In the genomic region with DNA sequence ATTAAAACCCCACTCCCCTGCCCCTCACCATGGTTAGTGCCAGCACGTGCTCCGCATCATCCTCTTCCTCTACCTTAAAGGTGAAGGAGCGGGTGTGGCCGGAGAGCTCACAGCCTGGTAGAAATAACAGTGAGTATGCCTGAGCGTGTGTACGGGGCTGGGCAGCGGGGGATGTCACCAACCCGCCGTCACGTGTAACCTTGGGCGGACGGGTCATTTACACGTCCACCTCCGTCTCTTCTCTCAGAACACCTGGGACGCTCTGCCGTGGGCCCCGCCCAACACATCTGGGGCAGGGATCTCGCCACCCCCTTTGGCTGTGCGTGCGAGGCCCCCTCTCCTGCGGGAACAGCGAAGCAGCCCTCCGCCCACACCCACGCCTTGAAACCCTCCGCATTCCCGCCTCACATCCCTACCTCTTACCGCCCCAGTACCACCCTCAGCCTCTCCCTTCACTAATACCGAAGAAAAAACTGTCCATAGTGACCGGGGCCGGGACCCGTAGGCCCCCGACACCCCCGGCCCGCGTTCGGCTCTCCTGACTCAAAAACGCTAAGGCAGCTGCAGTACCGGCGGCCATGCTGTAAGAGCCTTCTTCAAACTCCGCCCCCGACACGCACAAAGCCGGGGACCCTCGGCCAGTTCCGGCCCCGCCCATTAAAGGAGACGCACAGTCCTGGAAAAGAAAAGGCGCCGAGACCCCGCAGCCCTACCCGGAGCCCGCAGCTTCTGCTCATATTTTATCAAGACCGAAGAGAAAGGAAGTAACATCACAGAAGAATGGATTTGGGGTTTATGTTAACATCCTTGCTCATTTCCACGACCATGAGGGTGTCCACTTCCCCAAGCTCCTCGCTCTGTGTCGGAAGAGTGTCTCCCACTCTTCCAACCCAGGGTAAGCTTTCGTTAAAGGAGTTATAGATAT, we compare ENCODE assay signal across 8 cellular contexts. TPM values are rescaled to one million over a fixed set of nuclear protein-coding genes. Genes with fewer than 3 reads are reported as not detected.
DNase-seq lines count a peak whose midpoint lies in the region; ATAC-seq and TF ChIP-seq lines count a peak whose summit lies in the region.

A gene with protein sequence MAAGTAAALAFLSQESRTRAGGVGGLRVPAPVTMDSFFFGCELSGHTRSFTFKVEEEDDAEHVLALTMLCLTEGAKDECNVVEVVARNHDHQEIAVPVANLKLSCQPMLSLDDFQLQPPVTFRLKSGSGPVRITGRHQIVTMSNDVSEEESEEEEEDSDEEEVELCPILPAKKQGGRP (minus strand): TSS at position 636 of the 925 bp plus-strand sequence. CDS start 56 bp downstream, at position 580.

- H3K4me1 ChIP-seq in BLaER1 treated with 17β-estradiol and CSF1 and Interleukin-3, amounts not matched to agents 10 nM and 100 nM = peaks cover 46 to 54% (median 51%) of the 10 kb centered on the region in 10 experiments
- H3K4me1 ChIP-seq in PC-9 (replicated peaks; ENCODE audit: insufficient read depth) = peaks cover 11% of the 10 kb centered on the region; the same call in 1 of the 2 replicates
- H3K4me1 ChIP-seq in mucosa of stomach (ENCODE audit: control insufficient read depth, insufficient read depth, low read length) = peaks cover 46% of the 10 kb centered on the region

- intact Hi-C loops in PC-9 (cut with micrococcal nuclease; ENCODE audit: unreplicated experiment) = loop anchor here (10.0 kb wide), 1 partner anchor 328 kb away; no protein-coding TSS in a partner anchor

- H3K36me3 ChIP-seq in BLaER1 treated with 17β-estradiol and CSF1 and Interleukin-3, amounts not matched to agents 10 nM and 100 nM = peaks cover 31 to 48% (median 43%) of the 10 kb centered on the region in 11 experiments
- H3K36me3 ChIP-seq in PC-9 (ENCODE audit: low read depth) (no peaks in the 10 kb centered on the region), mucosa of stomach (ENCODE audit: control insufficient read depth, insufficient read depth, low read length) (peaks cover 11% of the 10 kb centered on the region)

- H3K9ac ChIP-seq in BLaER1 treated with 17β-estradiol and CSF1 and Interleukin-3, amounts not matched to agents 10 nM and 100 nM = peak within 1 kb of the TSS; percentile 75 to 93 (median 88)
- H3K9ac ChIP-seq in mucosa of stomach (ENCODE audit: low read length) = peak within 1 kb of the TSS; percentile 54

- TF ChIP-seq CTCF in PC-9 (conservative IDR thresholded peaks at IDR 0.05) = no peak

- ATAC-seq in GM19324 (IDR thresholded peaks at IDR 0.05; ENCODE audit: low FRiP score, unreplicated experiment) = peak; percentile 64

- POLR2A ChIA-PET in PC-9 (lab: Charles Lee; ENCODE audit: unreplicated experiment) = interaction anchor here (0.6 kb wide), 1 partner anchor 221 kb away, joined by 3 read pairs; no protein-coding TSS in a partner anchor

- peak within 1 kb of the TSS; percentile 98 for H2AFZ ChIP-seq in PC-9

- TSS peak; percentile 25 for BruUV-seq in PC-9 (replicated peaks; lab: Mats Ljungman, UMichigan)

- no peaks in the 10 kb centered on the region for H3K9me2 ChIP-seq in PC-9 (ENCODE audit: insufficient read depth)

- CTCF ChIA-PET in PC-9 (lab: Charles Lee) = interaction anchor here (0.6 to 1.1 kb wide), 3 partner anchors 18 to 569 kb away, joined by 3 to 5 read pairs (median 3); no protein-coding TSS in a partner anchor

- peaks cover 10% of the 10 kb centered on the region; the same call in 1 of the 2 replicates for H3K79me2 ChIP-seq in PC-9 (ENCODE audit: low read depth)

- peak; percentile 46 for TF ChIP-seq POLR2A in erythroblast (IDR thresholded peaks at IDR 0.05; ENCODE audit: low read length)

- H3K4me3 ChIP-seq in BLaER1 treated with 17β-estradiol and CSF1 and Interleukin-3, amounts not matched to agents 10 nM and 100 nM = peak within 1 kb of the TSS; percentile 78 to 92 (median 86)
- H3K4me3 ChIP-seq in PC-9 = peak within 1 kb of the TSS; percentile 88
- H3K4me3 ChIP-seq in mucosa of stomach (ENCODE audit: low read length) = peak within 1 kb of the TSS; percentile 16

- peak within 1 kb of the TSS; percentile 60 to 87 (median 78); a peak in 21 of 22 replicates for H3K27ac ChIP-seq in BLaER1 treated with 17β-estradiol and CSF1 and Interleukin-3, amounts not matched to agents 10 nM and 100 nM
- H3K27ac ChIP-seq in PC-9 = no peak within 1 kb of the TSS

- no peaks in the 10 kb centered on the region; a peak in 1 of 22 replicates for H3K9me3 ChIP-seq in BLaER1 treated with 17β-estradiol and CSF1 and Interleukin-3, amounts not matched to agents 10 nM and 100 nM (replicated peaks in 1 of 11)
- H3K9me3 ChIP-seq in PC-9 (ENCODE audit: insufficient read depth, low read depth) = no peaks in the 10 kb centered on the region
- no peaks in the 10 kb centered on the region for H3K9me3 ChIP-seq in mucosa of stomach (ENCODE audit: control insufficient read depth, low read length)

- peaks cover 26 to 52% (median 31%) of the 10 kb centered on the region in 11 experiments; a peak in 20 of 22 replicates for H4K20me1 ChIP-seq in BLaER1 treated with 17β-estradiol and CSF1 and Interleukin-3, amounts not matched to agents 10 nM and 100 nM
- peaks cover 3% of the 10 kb centered on the region; the same call in 1 of the 2 replicates for H4K20me1 ChIP-seq in PC-9 (ENCODE audit: insufficient read depth)

- peaks cover 25% of the 10 kb centered on the region for H3F3A ChIP-seq in PC-9 (ENCODE audit: insufficient read depth, low read depth)

- H3K27me3 ChIP-seq in BLaER1 treated with 17β-estradiol and CSF1 and Interleukin-3, amounts not matched to agents 10 nM and 100 nM = peaks cover 23 to 29% (median 26%) of the 10 kb centered on the region in 11 experiments
- H3K27me3 ChIP-seq in PC-9 (ENCODE audit: insufficient read depth, low read depth) (no peaks in the 10 kb centered on the region), mucosa of stomach (ENCODE audit: control insufficient read depth, insufficient read depth, low read length) (peaks cover 9% of the 10 kb centered on the region)

- H3K4me2 ChIP-seq in BLaER1 treated with 17β-estradiol and CSF1 and Interleukin-3, amounts not matched to agents 10 nM and 100 nM = peak within 1 kb of the TSS; percentile 89 to 99 (median 97)
- peak within 1 kb of the TSS; percentile 79 for H3K4me2 ChIP-seq in PC-9

- DNase-seq in HT1080 (ENCODE audit: low read depth) (peak; percentile 73), PC-9 (peak; percentile 56 to 66), activated T-cell treated with anti-CD3 and anti-CD28 coated beads for 4 hours (peak; percentile 82), erythroblast (lab: John Stamatoyannopoulos, UW) (peak; percentile 83 to 85)
- DNase-seq in stimulated activated CD8-positive, alpha-beta memory T cell treated with anti-CD3 and anti-CD28 coated beads, Interleukin-4, amount 100 ng/mL, for 4 hours (ENCODE audit: low read depth in 2 of 2, low spot score in 1 of 2) = peak; percentile 72 to 75

RNA-seq across cellular contexts. Expression of the gene that starts here (rescaled TPM):
- 112 and 140 TPM in 2 replicates for total RNA-seq in HT1080 (2014; rRNA removed; shearing (Covaris generic))
- polyA plus RNA-seq in HT1080 (2015; cell fraction: cytosol; rRNA removed) = 85.3 and 86.9 TPM in 2 replicates
- polyA plus RNA-seq in HT1080 (2015; cell fraction: nucleus; rRNA removed) = 34.3 and 37.9 TPM in 2 replicates
- 36.1 and 43.6 TPM in 2 replicates for total RNA-seq in PC-9 (2021)

Comparison
In these comparisons a context has a peak if more than half of its experiments do, and no peak if none do; other contexts are left out.
1. H3K4me3 ChIP-seq: peak in every context shown above with its lines; median percentile 88 in PC-9; 86 in BLaER1 treated with 17β-estradiol and CSF1 and Interleukin-3, amounts not matched to agents 10 nM and 100 nM; 16 in mucosa of stomach.